Comparison of ENCODE assay signal across 9 cellular contexts in genomic region chr7:44980393-44981034, GRCh38. TPM values are rescaled to one million over a fixed set of nuclear protein-coding genes. Genes with fewer than 3 reads are reported as not detected.
DNase-seq lines count a peak whose midpoint lies in the region; ATAC-seq, FAIRE-seq and TF ChIP-seq lines count a peak whose summit lies in the region.
"Had no signal": no experiment of that assay in that cellular context is flagged by ENCODE, and none has a peak within 500 bp of the region (broad histone marks: within the 10 kb centered on the region; RNA-seq: fewer than 3 reads in every experiment).

No MANE protein-coding gene starts in this region.

- no peaks in the 10 kb centered on the region for H3K9me3 Mint-ChIP-seq in activated naive CD8-positive, alpha-beta T cell treated with anti-CD3 and anti-CD28 coated beads, Interleukin-2, amount 10 ng/mL, durations not matched to agents 7 days and 5 days
- H3K9me3 Mint-ChIP-seq in naive B cell, result no peaks in the 10 kb centered on the region

- no peak for FAIRE-seq in HTR-8/SVneo (lab: Jason Lieb, UNC)

- peak; percentile 40 for ATAC-seq in GM18505 (IDR thresholded peaks at IDR 0.05; ENCODE audit: unreplicated experiment)
- peak; percentile 45 for ATAC-seq in HG02642 (IDR thresholded peaks at IDR 0.05; ENCODE audit: poor library complexity, unreplicated experiment)
- peak; percentile 10 for ATAC-seq in activated naive CD8-positive, alpha-beta T cell treated with anti-CD3 and anti-CD28 coated beads, Interleukin-2, amount 10 ng/mL, durations not matched to agents 7 days and 5 days (ENCODE audit: low read depth)
- peak; percentile 59 to 66 for ATAC-seq in naive B cell (ENCODE audit: low read depth in 2 of 2)

- H3K4me3 ChIP-seq in OCI-LY3 (ENCODE audit: low read length), result peak overlapping the region; percentile 69

- TF ChIP-seq POLR2A in GM18505 (IDR thresholded peaks at IDR 0.05; ENCODE audit: borderline replicate concordance, extremely low read depth, insufficient read depth, insufficient read length), result peak; percentile 17

- H3K27ac Mint-ChIP-seq in activated naive CD8-positive, alpha-beta T cell treated with anti-CD3 and anti-CD28 coated beads, Interleukin-2, amount 10 ng/mL, durations not matched to agents 7 days and 5 days, result peak overlapping the region; percentile 93
- peak overlapping the region; percentile 97 to 99 (median 98) for H3K27ac Mint-ChIP-seq in naive B cell

- POLR2A ChIA-PET in activated naive CD8-positive, alpha-beta T cell treated with anti-CD3 and anti-CD28 coated beads, Interleukin-2, amount 10 ng/mL, durations not matched to agents 7 days and 5 days (lab: Charles Lee), result interaction anchor here (1.1 to 14.8 kb wide), 5 partner anchors 9 to 130 kb away, joined by 3 to 202 read pairs (median 36); partner anchors contain the start of genes CCM2 and TBRG4

- H3K27me3 Mint-ChIP-seq in activated naive CD8-positive, alpha-beta T cell treated with anti-CD3 and anti-CD28 coated beads, Interleukin-2, amount 10 ng/mL, durations not matched to agents 7 days and 5 days, result no peaks in the 10 kb centered on the region
- no peaks in the 10 kb centered on the region for H3K27me3 Mint-ChIP-seq in naive B cell

- H4K20me1 ChIP-seq in OCI-LY3 (ENCODE audit: insufficient read depth, low read length), result peaks cover 26% of the 10 kb centered on the region

- peak overlapping the region; percentile 94 for H3K4me3 Mint-ChIP-seq in activated naive CD8-positive, alpha-beta T cell treated with anti-CD3 and anti-CD28 coated beads, Interleukin-2, amount 10 ng/mL, durations not matched to agents 7 days and 5 days
- H3K4me3 Mint-ChIP-seq in naive B cell, result peak overlapping the region; percentile 83 to 99 (median 98)

- H3K4me2 ChIP-seq in OCI-LY3 (ENCODE audit: low read length), result peak overlapping the region; percentile 83

- no peak overlapping the region for H2AFZ ChIP-seq in OCI-LY3 (ENCODE audit: low read depth, low read length)

- H3K79me2 ChIP-seq in OCI-LY3 (ENCODE audit: low read length), result peaks cover 26% of the 10 kb centered on the region

- H3K36me3 ChIP-seq in OCI-LY3 (replicated peaks; ENCODE audit: low read depth, low read length), result peaks cover 65% of the 10 kb centered on the region

- TF ChIP-seq CTCF in OCI-LY3 (IDR thresholded peaks at IDR 0.05; ENCODE audit: low read depth, low read length), result no peak

- peaks cover 59% of the 10 kb centered on the region for H3K36me3 Mint-ChIP-seq in activated naive CD8-positive, alpha-beta T cell treated with anti-CD3 and anti-CD28 coated beads, Interleukin-2, amount 10 ng/mL, durations not matched to agents 7 days and 5 days
- peaks cover 12 to 16% of the 10 kb centered on the region in 2 donors for H3K36me3 Mint-ChIP-seq in naive B cell

- peak; percentile 59 for DNase-seq in activated naive CD8-positive, alpha-beta T cell treated with anti-CD3 and anti-CD28 coated beads, Interleukin-2, amount 10 ng/mL, durations not matched to agents 7 days and 5 days
- DNase-seq in naive B cell (peak; percentile 73), NCI-H446 (lab: John Stamatoyannopoulos, UW) (no peak), HTR-8/SVneo (ENCODE audit: insufficient read length, low spot score) (no peak), HUDEP-2 (lab: John Stamatoyannopoulos, UW; ENCODE audit: unreplicated experiment in 76 of 76) (no peak)

- H3K9ac ChIP-seq in OCI-LY3 (ENCODE audit: low read length), result peak overlapping the region; percentile 71; the same call in 1 of the 2 replicates

- H3K27ac ChIP-seq in OCI-LY3 (ENCODE audit: low read length), result peak overlapping the region; percentile 87
- H3K27ac ChIP-seq: VCaP had no signal

- peaks cover 83% of the 10 kb centered on the region for H3K4me1 ChIP-seq in OCI-LY3 (ENCODE audit: low read length)

- no peaks in the 10 kb centered on the region for H3K9me3 ChIP-seq in OCI-LY3 (ENCODE audit: insufficient read depth, low read length)

- H3K4me1 Mint-ChIP-seq in activated naive CD8-positive, alpha-beta T cell treated with anti-CD3 and anti-CD28 coated beads, Interleukin-2, amount 10 ng/mL, durations not matched to agents 7 days and 5 days, result peaks cover 60% of the 10 kb centered on the region
- peaks cover 64 to 86% (median 82%) of the 10 kb centered on the region in 3 donors for H3K4me1 Mint-ChIP-seq in naive B cell

- no peaks in the 10 kb centered on the region for H3K27me3 ChIP-seq in OCI-LY3 (ENCODE audit: low read depth, low read length)

RNA-seq across cellular contexts. Expression of gene MYO1G, which starts 1.7 kb away (rescaled TPM):
- 100 to 1,000 TPM; 382 to 403 TPM for total RNA-seq in activated naive CD8-positive, alpha-beta T cell treated with anti-CD3 and anti-CD28 coated beads, Interleukin-2, amount 10 ng/mL, durations not matched to agents 7 days and 5 days
- polyA plus RNA-seq in naive B cell (ENCODE audit: low read depth in 6 of 6), result 100 to 1,000 TPM in 3 of 6 donors, 10 to 100 TPM in 3; 83.1 to 151 (median 99.6) TPM

RNA-seq across cellular contexts. Expression of gene CCM2, which starts 19.5 kb away (rescaled TPM):
- 100 to 1,000 TPM; 126 to 132 TPM for total RNA-seq in activated naive CD8-positive, alpha-beta T cell treated with anti-CD3 and anti-CD28 coated beads, Interleukin-2, amount 10 ng/mL, durations not matched to agents 7 days and 5 days
- 100 to 1,000 TPM in 2 of 6 donors, 10 to 100 TPM in 4; 69.3 to 136 (median 77.3) TPM for polyA plus RNA-seq in naive B cell (ENCODE audit: low read depth in 6 of 6)

Comparison
In these comparisons a context has a peak if more than half of its experiments do, and no peak if none do; other contexts are left out.
1. ATAC-seq: peak in every context shown above with its lines; median percentile 62 in naive B cell; 45 in HG02642; 40 in GM18505; 10 in activated naive CD8-positive, alpha-beta T cell treated with anti-CD3 and anti-CD28 coated beads, Interleukin-2, amount 10 ng/mL, durations not matched to agents 7 days and 5 days.
2. DNase-seq: peak in activated naive CD8-positive, alpha-beta T cell treated with anti-CD3 and anti-CD28 coated beads, Interleukin-2, amount 10 ng/mL, durations not matched to agents 7 days and 5 days (single experiment) and naive B cell (single experiment); none in NCI-H446 (0 of 2), HTR-8/SVneo (single experiment) and HUDEP-2 (0 of 76).